ENCODE assay signal across 1 cellular context in the genomic region with DNA sequence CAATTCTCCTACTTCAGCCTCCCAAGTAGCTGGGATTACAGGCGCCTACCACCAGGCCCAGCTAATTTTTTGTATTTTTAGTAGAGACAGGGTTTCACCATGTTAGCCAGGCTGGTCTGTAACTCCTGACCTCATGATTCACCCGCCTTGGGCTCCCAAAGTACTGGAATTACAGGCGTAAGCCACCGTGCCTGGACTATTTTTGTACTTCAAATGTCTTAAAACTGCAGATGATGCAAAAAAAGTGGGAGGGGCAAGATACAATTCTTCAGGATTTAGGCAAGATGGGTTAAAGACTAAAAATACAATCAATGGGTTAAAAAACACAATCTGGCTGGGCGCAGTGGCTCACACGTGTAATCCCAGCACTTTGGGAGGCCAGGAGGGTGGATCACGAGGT.
TF ChIP-seq lines count a peak whose summit lies in the region.

No MANE protein-coding gene starts in this region.

TF ChIP-seq in HepG2, 621 proteins besides CTCF, POLR2A, EP300 and RAD21:
- TF ChIP-seq AKNA (CRISPR knock-in tag; IDR thresholded peaks at IDR 0.05; ENCODE audit: borderline replicate concordance) (no peak), MAFK (conservative IDR thresholded peaks at IDR 0.05 in 1 of 2, IDR thresholded peaks at IDR 0.05 in 1 of 2; ENCODE audit: low read length in 2 of 2) (peak; percentile 18 to 46; a peak in 3 of 4 replicates)
